36 cellular contexts compared by ENCODE assay signal in the genomic region with DNA sequence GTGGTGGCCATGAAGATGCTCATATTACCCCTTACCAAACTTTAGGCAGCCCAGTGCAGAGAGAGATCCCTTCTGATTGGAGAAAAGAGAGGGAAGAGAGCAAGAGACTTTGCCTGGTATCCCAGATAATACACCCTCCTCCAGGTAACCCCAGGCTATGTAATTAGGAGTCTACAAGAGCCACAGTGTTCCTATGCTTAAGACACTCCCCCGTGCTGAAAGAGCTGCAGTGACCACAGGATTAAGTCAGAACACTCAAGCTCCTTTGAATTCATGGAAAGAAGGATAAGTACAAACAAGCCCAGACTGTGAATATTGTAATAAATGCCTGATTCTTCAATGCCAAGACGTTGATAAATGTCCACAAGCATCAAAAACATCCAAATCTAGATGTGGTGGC. TPM values are rescaled to one million over a fixed set of nuclear protein-coding genes. Genes with fewer than 3 reads are reported as not detected.
"Had no signal": no experiment of that assay in that cellular context is flagged by ENCODE, and none has a peak within 500 bp of the region (broad histone marks: within the 10 kb centered on the region; RNA-seq: fewer than 3 reads in every experiment).

No MANE protein-coding gene starts in this region.

- H3K4me3 ChIP-seq: ascending aorta, body of pancreas, breast epithelium, K562, Peyer's patch had no signal

- DNase-seq: activated B cell treated with CpG ODN at 0.5 μM for 24 hours; activated CD4-positive, alpha-beta memory T cell treated with anti-CD3 and anti-CD28 coated beads, Interleukin-2, amount 10 ng/mL, durations not matched to agents 7 days and 5 days; activated CD4-positive, alpha-beta T cell treated with anti-CD3 and anti-CD28 coated beads for 1 hour; activated CD4-positive, alpha-beta T cell treated with anti-CD3 and anti-CD28 coated beads for 48 hours; activated CD8-positive, alpha-beta memory T cell treated with anti-CD3 and anti-CD28 coated beads for 24 hours; activated CD8-positive, alpha-beta memory T cell treated with anti-CD3 and anti-CD28 coated beads, Interleukin-2, amount 10 ng/mL, durations not matched to agents 7 days and 5 days; activated effector memory CD4-positive, alpha-beta T cell treated with anti-CD3 and anti-CD28 coated beads, Interleukin-2, amount 50 U/mL, for 16 hours; activated naive CD4-positive, alpha-beta T cell; activated naive CD4-positive, alpha-beta T cell treated with anti-CD3 and anti-CD28 coated beads, Interleukin-2, amount 50 U/mL, for 16 hours; activated naive CD8-positive, alpha-beta T cell treated with anti-CD3 and anti-CD28 coated beads for 36 hours; activated T-cell treated with anti-CD3 and anti-CD28 coated beads, Interleukin-2, amount 50 U/mL, for 1 hour; activated T-cell treated with anti-CD3 and anti-CD28 coated beads, Interleukin-2, amount 50 U/mL, for 72 hours; amygdala; body of pancreas; NCI-H1105; NCI-H1417 treated with DMSO at 0.1 percent for 48 hours; NCI-H187 treated with DMSO at 0.1 percent for 48 hours; NCI-H2081; NCI-H2171 treated with DMSO at 0.1 percent for 48 hours; NCI-H2227 treated with DMSO at 0.1 percent for 48 hours; NCI-H446; NCI-H510A treated with DMSO at 0.1 percent for 48 hours; NCI-H526 treated with DMSO at 0.1 percent for 48 hours; PC-3; Peyer's patch; RPMI8226; SIG-M5; SW 1271; T-helper 1 cell; T-helper 2 cell; T-helper 9 cell had no signal

- FAIRE-seq: K562 had no signal

- H3K9me3 ChIP-seq: body of pancreas, Peyer's patch had no signal

- H3K27ac ChIP-seq: ascending aorta, body of pancreas, breast epithelium, Peyer's patch, VCaP had no signal

- H3K27me3 ChIP-seq: ascending aorta, body of pancreas, breast epithelium, Peyer's patch had no signal

- H3K4me1 ChIP-seq: ascending aorta, body of pancreas, breast epithelium, Peyer's patch had no signal

- H3K36me3 ChIP-seq: ascending aorta, breast epithelium, Peyer's patch had no signal

RNA-seq across cellular contexts. Expression of a gene that starts 41.4 kb away (rescaled TPM):
- total RNA-seq: activated B cell treated with CpG ODN at 0.5 μM for 24 hours; activated CD4-positive, alpha-beta memory T cell treated with anti-CD3 and anti-CD28 coated beads, Interleukin-2, amount 10 ng/mL, durations not matched to agents 7 days and 5 days; activated CD8-positive, alpha-beta memory T cell treated with anti-CD3 and anti-CD28 coated beads, Interleukin-2, amount 10 ng/mL, durations not matched to agents 7 days and 5 days; activated naive CD8-positive, alpha-beta T cell treated with anti-CD3 and anti-CD28 coated beads for 36 hours; activated T-cell treated with anti-CD3 and anti-CD28 coated beads, Interleukin-2, amount 50 U/mL, for 72 hours; activated T-helper 17 cell treated with anti-CD3 and anti-CD28 coated beads, Interleukin-2, amount 50 U/mL, for 72 hours had no signal
